ENCODE assay signal across 19 cellular contexts in the genomic region with DNA sequence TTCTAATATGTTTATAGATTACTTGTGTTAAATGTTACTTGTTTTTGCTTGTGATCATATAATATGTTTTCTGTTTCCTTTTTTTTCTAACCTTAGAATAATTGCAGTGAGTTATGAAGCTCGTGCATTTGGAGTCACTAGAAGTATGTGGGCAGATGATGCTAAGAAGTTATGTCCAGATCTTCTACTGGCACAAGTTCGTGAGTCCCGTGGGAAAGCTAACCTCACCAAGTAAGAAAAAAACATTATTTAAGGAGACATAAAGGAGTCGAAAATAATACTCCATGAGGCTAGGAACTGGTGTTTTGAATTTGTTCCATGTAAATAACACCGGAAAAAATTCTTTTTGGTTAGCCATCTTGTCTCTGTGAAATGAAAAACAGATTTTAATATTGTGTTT.
"Had no signal": no experiment of that assay in that cellular context is flagged by ENCODE, and none has a peak within 500 bp of the region (broad histone marks: within the 10 kb centered on the region; RNA-seq: fewer than 3 reads in every experiment).

No MANE protein-coding gene starts in this region.

- DNase-seq: activated CD4-positive, CD25-positive, alpha-beta regulatory T cell treated with anti-CD3 and anti-CD28 coated beads, Interleukin-2, amount 50 U/mL, for 72 hours; activated naive CD4-positive, alpha-beta T cell; activated T-cell treated with anti-CD3 and anti-CD28 coated beads, Interleukin-2, amount 50 U/mL, for 48 hours; amniotic stem cell; effector memory CD4-positive, alpha-beta T cell; hypothalamus; left cardiac atrium; lower lobe of right lung; naive thymus-derived CD4-positive, alpha-beta T cell; occipital lobe; psoas muscle; right lobe of liver; spleen; stimulated activated CD4-positive, alpha-beta T cell treated with anti-CD3 and anti-CD28 coated beads, Interleukin-2, amount 100 ng/mL, for 24 hours; stimulated activated naive CD4-positive, alpha-beta T cell; SW 1271; T-helper 9 cell; trophoblast cell had no signal

- H3K27me3 Mint-ChIP-seq: naive thymus-derived CD4-positive, alpha-beta T cell had no signal

- H3K27ac Mint-ChIP-seq: brain had no signal

- H3K4me1 ChIP-seq: psoas muscle, right lobe of liver had no signal

- H3K4me3 Mint-ChIP-seq: brain had no signal

- H3K9me3 Mint-ChIP-seq: naive thymus-derived CD4-positive, alpha-beta T cell had no signal

- H3K9me3 ChIP-seq: lower lobe of right lung, psoas muscle, right lobe of liver, spleen had no signal

- H3K4me3 ChIP-seq: lower lobe of right lung, psoas muscle, right lobe of liver, spleen had no signal

- H3K27ac ChIP-seq: lower lobe of right lung, psoas muscle, right lobe of liver, spleen had no signal

- H3K27me3 ChIP-seq: right lobe of liver, spleen had no signal

- ATAC-seq: left cardiac atrium; lower lobe of right lung; naive thymus-derived CD4-positive, alpha-beta T cell; psoas muscle; right lobe of liver had no signal
